Comparison of ENCODE assay signal across 18 cellular contexts in the genomic region with DNA sequence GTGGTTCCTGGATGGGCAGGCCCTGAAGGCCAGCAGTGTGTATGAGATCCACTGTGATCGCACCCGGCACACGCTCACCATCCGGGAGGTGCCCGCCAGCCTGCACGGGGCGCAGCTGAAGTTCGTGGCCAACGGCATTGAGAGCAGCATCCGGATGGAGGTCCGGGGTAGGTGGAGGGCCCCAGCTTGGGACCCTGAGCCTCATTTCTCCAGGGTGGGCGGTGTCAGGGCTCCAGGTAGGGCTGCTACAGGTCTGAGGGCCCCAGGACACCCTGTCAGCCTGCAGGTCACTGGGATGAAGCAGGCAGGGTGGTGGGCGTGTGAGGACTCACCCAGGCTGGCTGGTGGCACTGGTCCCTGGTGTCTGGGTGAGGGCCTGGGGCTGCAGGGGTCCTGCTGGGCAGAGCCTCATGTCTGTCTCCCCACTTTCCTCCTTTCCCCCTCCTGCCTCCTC. TPM values are rescaled to one million over a fixed set of nuclear protein-coding genes. Genes with fewer than 3 reads are reported as not detected.
A peak's percentile ranks its signal among the peaks of the same experiment; 100 is the strongest.
DNase-seq lines count a peak whose midpoint lies in the region; ATAC-seq and TF ChIP-seq lines count a peak whose summit lies in the region.
"Had no signal": no experiment of that assay in that cellular context is flagged by ENCODE, and none has a peak within 500 bp of the region (broad histone marks: within the 10 kb centered on the region; RNA-seq: fewer than 3 reads in every experiment).

No MANE protein-coding gene starts in this region.

- no peak for ATAC-seq in natural killer cell treated with Interleukin-12 subunit alpha and Interleukin-12 subunit beta and Interleukin-15 and Interleukin-18, amount 100 ng/mL, for 72 hours
- ATAC-seq in natural killer cell (no peak), gastroesophageal sphincter (no peak), GM19397 (IDR thresholded peaks at IDR 0.05; ENCODE audit: unreplicated experiment) (no peak)

- H3K36me3 Mint-ChIP-seq in natural killer cell treated with Interleukin-12 subunit alpha and Interleukin-12 subunit beta and Interleukin-15 and Interleukin-18, amount 100 ng/mL, for 72 hours: no peaks in the 10 kb centered on the region
- no peaks in the 10 kb centered on the region for H3K36me3 Mint-ChIP-seq in natural killer cell
- H3K36me3 Mint-ChIP-seq in brain: peaks cover 20% of the 10 kb centered on the region
- H3K36me3 Mint-ChIP-seq in neural crest cell (ENCODE audit: low read depth): no peaks in the 10 kb centered on the region

- H3K4me1 ChIP-seq in uterus (no peaks in the 10 kb centered on the region), gastroesophageal sphincter (peaks cover 0 to 27% (median 8%) of the 10 kb centered on the region in 3 donors)

- DNase-seq in natural killer cell treated with Interleukin-12 subunit alpha and Interleukin-12 subunit beta and Interleukin-15 and Interleukin-18, amount 100 ng/mL, for 72 hours (ENCODE audit: low spot score): no peak
- DNase-seq in natural killer cell (no peak), neural crest cell (ENCODE audit: low read depth, low spot score) (no peak), ureter (ENCODE audit: low spot score) (peak; percentile 40), uterus (no peak)
- DNase-seq: DMS 273 treated with DMSO at 0.1 percent for 48 hours; EL; H7; NCI-H1694 treated with DMSO at 0.1 percent for 48 hours; NCI-H345; NCI-H69; NK-92 treated with Interleukin-12 subunit alpha and Interleukin-12 subunit beta, amount 100 ng/mL, for 24 hours; OCI-M1 had no signal

- H3K36me3 ChIP-seq in uterus (no peaks in the 10 kb centered on the region), gastroesophageal sphincter (peaks cover 0 to 25% of the 10 kb centered on the region in 2 donors)
- H3K36me3 ChIP-seq: BE2C had no signal

- intact Hi-C loops in natural killer cell (cut with micrococcal nuclease): no loop called here
- intact Hi-C loops in uterus (cut with DNase I; ENCODE audit: low total_unique reads): no loop called here

- 80% methylated on average over 1 of the region's 13 CpGs; no CpG with 5 or more reads in 1 of the 2 donors for WGBS in gastroesophageal sphincter (ENCODE audit: low coverage in 1 of 2), 2 donors

- TF ChIP-seq POLR2A in uterus (IDR thresholded peaks at IDR 0.05): no peak
- TF ChIP-seq POLR2A in gastroesophageal sphincter (IDR thresholded peaks at IDR 0.05): no peak

- peaks cover 0 to 2% of the 10 kb centered on the region in 2 donors for H3K4me1 Mint-ChIP-seq in natural killer cell treated with Interleukin-12 subunit alpha and Interleukin-12 subunit beta and Interleukin-15 and Interleukin-18, amount 100 ng/mL, for 72 hours (ENCODE audit: low read depth in 2 of 2)
- H3K4me1 Mint-ChIP-seq in natural killer cell: peaks cover 0 to 7% of the 10 kb centered on the region in 2 donors
- H3K4me1 Mint-ChIP-seq in brain: peaks cover 6% of the 10 kb centered on the region
- H3K4me1 Mint-ChIP-seq in neural crest cell: peaks cover 6% of the 10 kb centered on the region

- no peaks in the 10 kb centered on the region for H3K9me3 Mint-ChIP-seq in natural killer cell treated with Interleukin-12 subunit alpha and Interleukin-12 subunit beta and Interleukin-15 and Interleukin-18, amount 100 ng/mL, for 72 hours
- no peaks in the 10 kb centered on the region for H3K9me3 Mint-ChIP-seq in natural killer cell
- H3K9me3 Mint-ChIP-seq in brain: no peaks in the 10 kb centered on the region
- no peaks in the 10 kb centered on the region for H3K9me3 Mint-ChIP-seq in neural crest cell

- H3K27me3 Mint-ChIP-seq in natural killer cell treated with Interleukin-12 subunit alpha and Interleukin-12 subunit beta and Interleukin-15 and Interleukin-18, amount 100 ng/mL, for 72 hours: no peaks in the 10 kb centered on the region
- H3K27me3 Mint-ChIP-seq in natural killer cell (ENCODE audit: low read depth in 2 of 2): no peaks in the 10 kb centered on the region
- H3K27me3 Mint-ChIP-seq in brain: no peaks in the 10 kb centered on the region
- no peaks in the 10 kb centered on the region for H3K27me3 Mint-ChIP-seq in neural crest cell (ENCODE audit: low read depth)

- no peak overlapping the region for H3K27ac Mint-ChIP-seq in natural killer cell treated with Interleukin-12 subunit alpha and Interleukin-12 subunit beta and Interleukin-15 and Interleukin-18, amount 100 ng/mL, for 72 hours
- H3K27ac Mint-ChIP-seq in natural killer cell (no peak overlapping the region), brain (peak overlapping the region in 3 of 5 experiments; percentile 39 to 67 (median 52)), neural crest cell (ENCODE audit: unreplicated experiment) (no peak overlapping the region)

- TF ChIP-seq EP300 in gastroesophageal sphincter (IDR thresholded peaks at IDR 0.05): no peak

- no peaks in the 10 kb centered on the region for H3K9me3 ChIP-seq in uterus
- no peaks in the 10 kb centered on the region for H3K9me3 ChIP-seq in gastroesophageal sphincter
- H3K9me3 ChIP-seq: BE2C had no signal

- peak overlapping the region; percentile 19 for H3K4me3 Mint-ChIP-seq in natural killer cell treated with Interleukin-12 subunit alpha and Interleukin-12 subunit beta and Interleukin-15 and Interleukin-18, amount 100 ng/mL, for 72 hours
- H3K4me3 Mint-ChIP-seq in natural killer cell: no peak overlapping the region
- peak overlapping the region in 3 of 5 experiments; percentile 24 to 62 (median 31) for H3K4me3 Mint-ChIP-seq in brain
- peak overlapping the region; percentile 4 for H3K4me3 Mint-ChIP-seq in neural crest cell

- H3K4me3 ChIP-seq in uterus: no peak overlapping the region
- no peak overlapping the region for H3K4me3 ChIP-seq in gastroesophageal sphincter

- H3K27me3 ChIP-seq in uterus (no peaks in the 10 kb centered on the region), gastroesophageal sphincter (peaks cover 37% of the 10 kb centered on the region)
- H3K27me3 ChIP-seq: BE2C had no signal

- no peak overlapping the region for H3K27ac ChIP-seq in uterus
- H3K27ac ChIP-seq in gastroesophageal sphincter: no peak overlapping the region
- H3K27ac ChIP-seq: KMS-11 had no signal

- TF ChIP-seq CTCF in natural killer cell (IDR thresholded peaks at IDR 0.05): no peak
- TF ChIP-seq CTCF in brain (conservative IDR thresholded peaks at IDR 0.05): no peak
- no peak for TF ChIP-seq CTCF in neural crest cell (conservative IDR thresholded peaks at IDR 0.05)
- TF ChIP-seq CTCF in uterus (IDR thresholded peaks at IDR 0.05): no peak
- no peak for TF ChIP-seq CTCF in gastroesophageal sphincter (IDR thresholded peaks at IDR 0.05)

RNA-seq across cellular contexts. Expression of a gene that starts 7.8 kb away (rescaled TPM):
- total RNA-seq in natural killer cell treated with Interleukin-12 subunit alpha and Interleukin-12 subunit beta and Interleukin-15 and Interleukin-18, amount 100 ng/mL, for 72 hours: 10 to 100 TPM in 1 of 2 donors, 1 to 10 TPM in 1; 6.4 to 12.3 TPM
- total RNA-seq in natural killer cell: 10 to 100 TPM in 2 of 3 donors, 1 to 10 TPM in 1; 9.6 to 30.0 (median 14.3) TPM
- 4.5 TPM for polyA plus RNA-seq in brain (ENCODE audit: insufficient read depth, low read depth, low replicate concordance)
- total RNA-seq in neural crest cell: 40.1 and 46.5 TPM in 2 replicates
- total RNA-seq in ureter: 42.2 TPM
- total RNA-seq in uterus: 10 to 100 TPM in 2 of 4 donors, 1 to 10 TPM in 2; 5.9 to 53.2 (median 22.4) TPM
- total RNA-seq in gastroesophageal sphincter: 10 to 100 TPM; 11.1 to 28.4 (median 20.9) TPM

RNA-seq across cellular contexts. Expression of a gene that starts 50.1 kb away (rescaled TPM):
- 1 to 10 TPM; 6.8 to 7.9 TPM for total RNA-seq in natural killer cell treated with Interleukin-12 subunit alpha and Interleukin-12 subunit beta and Interleukin-15 and Interleukin-18, amount 100 ng/mL, for 72 hours
- total RNA-seq in natural killer cell (10 to 100 TPM; 13.3 to 14.1 (median 13.8) TPM), neural crest cell (8.3 and 10.4 TPM in 2 replicates), ureter (11.5 TPM), uterus (10 to 100 TPM in 2 of 4 donors, 1 to 10 TPM in 2; 3.3 to 13.5 (median 7.5) TPM), gastroesophageal sphincter (10 to 100 TPM in 1 of 4 donors, 1 to 10 TPM in 3; 4.2 to 11.3 (median 7.4) TPM)
- 5.8 TPM for polyA plus RNA-seq in brain (ENCODE audit: insufficient read depth, low read depth, low replicate concordance)

Comparison
In these comparisons a context has a peak if more than half of its experiments do, and no peak if none do; other contexts are left out.
1. H3K27ac Mint-ChIP-seq: peak in brain (3 of 5); none in natural killer cell treated with Interleukin-12 subunit alpha and Interleukin-12 subunit beta and Interleukin-15 and Interleukin-18, amount 100 ng/mL, for 72 hours (0 of 2), natural killer cell (0 of 2) and neural crest cell (single experiment).